10 cellular contexts compared by ENCODE assay signal in the genomic region with DNA sequence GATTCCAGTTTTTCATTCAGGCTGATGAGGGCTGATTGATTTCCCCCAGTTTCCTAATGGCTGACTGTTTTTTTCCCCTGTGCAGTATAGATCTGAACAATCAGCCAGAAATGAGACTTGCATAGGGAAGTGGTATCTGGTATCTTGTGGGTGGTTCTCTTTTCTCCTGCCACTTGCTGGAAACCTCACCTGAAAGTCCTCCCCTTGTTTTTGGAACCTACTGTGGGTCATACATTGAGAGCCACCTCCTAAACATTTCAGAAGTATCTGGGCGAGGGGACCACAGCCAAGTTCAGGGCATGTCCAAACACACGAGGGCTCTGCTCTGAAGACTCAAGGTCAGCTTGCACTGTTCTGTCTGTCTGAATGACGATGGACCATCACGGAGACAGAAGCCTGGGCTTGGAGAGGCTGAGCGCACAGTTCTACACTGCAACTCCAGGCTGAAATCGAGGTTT. TPM values are rescaled to one million over a fixed set of nuclear protein-coding genes. Genes with fewer than 3 reads are reported as not detected.
DNase-seq lines count a peak whose midpoint lies in the region; ATAC-seq and TF ChIP-seq lines count a peak whose summit lies in the region.
"Had no signal": no experiment of that assay in that cellular context is flagged by ENCODE, and none has a peak within 500 bp of the region (broad histone marks: within the 10 kb centered on the region; RNA-seq: fewer than 3 reads in every experiment).

No MANE protein-coding gene starts in this region.

- no peak for DNase-seq in CD14-positive monocyte (ENCODE audit: low spot score)
- peak; percentile 36 to 53 for DNase-seq in activated T-cell treated with anti-CD3 and anti-CD28 coated beads, Interleukin-2, amount 50 U/mL, for 72 hours
- DNase-seq in NCI-H1105 (lab: John Stamatoyannopoulos, UW): no peak
- DNase-seq in NCI-H226: no peak
- no peak for DNase-seq in NK-92 (lab: John Stamatoyannopoulos, UW; ENCODE audit: unreplicated experiment)
- DNase-seq in WTC11 (ENCODE audit: low spot score): no peak
- DNase-seq: SK-N-SH, upper lobe of left lung had no signal

- peak; percentile 85 for ATAC-seq in GM18873 (IDR thresholded peaks at IDR 0.05; ENCODE audit: low FRiP score, unreplicated experiment)
- peak; percentile 74 for ATAC-seq in HG02938 (IDR thresholded peaks at IDR 0.05; ENCODE audit: unreplicated experiment)
- ATAC-seq in activated T-cell treated with anti-CD3 and anti-CD28 coated beads, Interleukin-2, amount 50 U/mL, for 72 hours (replicated peaks in 1 of 2): peak; percentile 65 to 75
- no peak for ATAC-seq in WTC11

- CTCF ChIA-PET in WTC11 (lab: Charles Lee): no interaction called here

- peaks cover 29% of the 10 kb centered on the region for H3K4me1 Mint-ChIP-seq in CD14-positive monocyte
- peaks cover 79% of the 10 kb centered on the region for H3K4me1 Mint-ChIP-seq in activated T-cell treated with anti-CD3 and anti-CD28 coated beads, Interleukin-2, amount 50 U/mL, for 72 hours (ENCODE audit: low read depth)
- H3K4me1 Mint-ChIP-seq in WTC11: peaks cover 38% of the 10 kb centered on the region

- intact Hi-C loops in CD14-positive monocyte (cut with micrococcal nuclease): loop anchor here in 1 of 2 donors (10.0 kb wide), 1 partner anchor 75 kb away; no protein-coding TSS in a partner anchor

- peak overlapping the region in 5 of 7 donors; percentile 6 to 81 (median 45) for H3K27ac Mint-ChIP-seq in CD14-positive monocyte
- H3K27ac Mint-ChIP-seq in activated T-cell treated with anti-CD3 and anti-CD28 coated beads, Interleukin-2, amount 50 U/mL, for 72 hours: peak overlapping the region; percentile 71
- H3K27ac Mint-ChIP-seq in WTC11: no peak overlapping the region; the same call in 1 of the 2 replicates

- POLR2A ChIA-PET in WTC11 (lab: Charles Lee): no interaction called here

- no peaks in the 10 kb centered on the region for H3K36me3 Mint-ChIP-seq in CD14-positive monocyte
- H3K36me3 Mint-ChIP-seq in activated T-cell treated with anti-CD3 and anti-CD28 coated beads, Interleukin-2, amount 50 U/mL, for 72 hours (ENCODE audit: insufficient read depth in 2 of 2): peaks cover 0 to 3% of the 10 kb centered on the region in 2 donors
- H3K36me3 Mint-ChIP-seq in WTC11: no peaks in the 10 kb centered on the region

- TF ChIP-seq CTCF in CD14-positive monocyte (IDR thresholded peaks at IDR 0.05) (no peak), WTC11 (IDR thresholded peaks at IDR 0.05) (no peak)

- peaks cover 0 to 5% (median 0%) of the 10 kb centered on the region in 7 donors for H3K9me3 Mint-ChIP-seq in CD14-positive monocyte
- H3K9me3 Mint-ChIP-seq in activated T-cell treated with anti-CD3 and anti-CD28 coated beads, Interleukin-2, amount 50 U/mL, for 72 hours: peaks cover 0 to 3% of the 10 kb centered on the region in 2 donors
- H3K9me3 Mint-ChIP-seq in WTC11: no peaks in the 10 kb centered on the region

- H3K4me3 Mint-ChIP-seq in CD14-positive monocyte (peak overlapping the region in 1 of 2 donors; percentile 31), WTC11 (no peak overlapping the region)
- H3K4me3 Mint-ChIP-seq in activated T-cell treated with anti-CD3 and anti-CD28 coated beads, Interleukin-2, amount 50 U/mL, for 72 hours: peak overlapping the region; percentile 46 to 59

- peaks cover 2 to 3% (median 2%) of the 10 kb centered on the region in 3 donors for H3K27me3 Mint-ChIP-seq in CD14-positive monocyte (ENCODE audit: low read depth in 3 of 3)
- H3K27me3 Mint-ChIP-seq in activated T-cell treated with anti-CD3 and anti-CD28 coated beads, Interleukin-2, amount 50 U/mL, for 72 hours (ENCODE audit: low read depth): peaks cover 21% of the 10 kb centered on the region
- no peaks in the 10 kb centered on the region; the same call in none of the 2 replicates for H3K27me3 Mint-ChIP-seq in WTC11 (ENCODE audit: low read depth)

TF ChIP-seq in WTC11, 78 proteins besides CTCF, POLR2A, EP300 and RAD21:
- TF ChIP-seq ZNF396 (CRISPR knock-in tag; IDR thresholded peaks at IDR 0.05; ENCODE audit: borderline replicate concordance): no peak
- TF ChIP-seq RELA (CRISPR knock-in tag; IDR thresholded peaks at IDR 0.05; ENCODE audit: borderline replicate concordance): no peak
- no peak for TF ChIP-seq NFYB (CRISPR knock-in tag; conservative IDR thresholded peaks at IDR 0.05; ENCODE audit: low read depth)
- no peak for TF ChIP-seq JUN (CRISPR knock-in tag; IDR thresholded peaks at IDR 0.05)
- TF ChIP-seq, protein P1, sequence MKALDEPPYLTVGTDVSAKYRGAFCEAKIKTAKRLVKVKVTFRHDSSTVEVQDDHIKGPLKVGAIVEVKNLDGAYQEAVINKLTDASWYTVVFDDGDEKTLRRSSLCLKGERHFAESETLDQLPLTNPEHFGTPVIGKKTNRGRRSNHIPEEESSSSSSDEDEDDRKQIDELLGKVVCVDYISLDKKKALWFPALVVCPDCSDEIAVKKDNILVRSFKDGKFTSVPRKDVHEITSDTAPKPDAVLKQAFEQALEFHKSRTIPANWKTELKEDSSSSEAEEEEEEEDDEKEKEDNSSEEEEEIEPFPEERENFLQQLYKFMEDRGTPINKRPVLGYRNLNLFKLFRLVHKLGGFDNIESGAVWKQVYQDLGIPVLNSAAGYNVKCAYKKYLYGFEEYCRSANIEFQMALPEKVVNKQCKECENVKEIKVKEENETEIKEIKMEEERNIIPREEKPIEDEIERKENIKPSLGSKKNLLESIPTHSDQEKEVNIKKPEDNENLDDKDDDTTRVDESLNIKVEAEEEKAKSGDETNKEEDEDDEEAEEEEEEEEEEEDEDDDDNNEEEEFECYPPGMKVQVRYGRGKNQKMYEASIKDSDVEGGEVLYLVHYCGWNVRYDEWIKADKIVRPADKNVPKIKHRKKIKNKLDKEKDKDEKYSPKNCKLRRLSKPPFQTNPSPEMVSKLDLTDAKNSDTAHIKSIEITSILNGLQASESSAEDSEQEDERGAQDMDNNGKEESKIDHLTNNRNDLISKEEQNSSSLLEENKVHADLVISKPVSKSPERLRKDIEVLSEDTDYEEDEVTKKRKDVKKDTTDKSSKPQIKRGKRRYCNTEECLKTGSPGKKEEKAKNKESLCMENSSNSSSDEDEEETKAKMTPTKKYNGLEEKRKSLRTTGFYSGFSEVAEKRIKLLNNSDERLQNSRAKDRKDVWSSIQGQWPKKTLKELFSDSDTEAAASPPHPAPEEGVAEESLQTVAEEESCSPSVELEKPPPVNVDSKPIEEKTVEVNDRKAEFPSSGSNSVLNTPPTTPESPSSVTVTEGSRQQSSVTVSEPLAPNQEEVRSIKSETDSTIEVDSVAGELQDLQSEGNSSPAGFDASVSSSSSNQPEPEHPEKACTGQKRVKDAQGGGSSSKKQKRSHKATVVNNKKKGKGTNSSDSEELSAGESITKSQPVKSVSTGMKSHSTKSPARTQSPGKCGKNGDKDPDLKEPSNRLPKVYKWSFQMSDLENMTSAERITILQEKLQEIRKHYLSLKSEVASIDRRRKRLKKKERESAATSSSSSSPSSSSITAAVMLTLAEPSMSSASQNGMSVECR (CRISPR knock-in tag; IDR thresholded peaks at IDR 0.05; ENCODE audit: borderline replicate concordance): no peak
- TF ChIP-seq ZNF416 (CRISPR knock-in tag; IDR thresholded peaks at IDR 0.05): no peak
- TF ChIP-seq PRRX2 (CRISPR knock-in tag; IDR thresholded peaks at IDR 0.05): no peak
- no peak for TF ChIP-seq KAT7 (CRISPR knock-in tag; IDR thresholded peaks at IDR 0.05; ENCODE audit: borderline replicate concordance)
- TF ChIP-seq, protein P2, sequence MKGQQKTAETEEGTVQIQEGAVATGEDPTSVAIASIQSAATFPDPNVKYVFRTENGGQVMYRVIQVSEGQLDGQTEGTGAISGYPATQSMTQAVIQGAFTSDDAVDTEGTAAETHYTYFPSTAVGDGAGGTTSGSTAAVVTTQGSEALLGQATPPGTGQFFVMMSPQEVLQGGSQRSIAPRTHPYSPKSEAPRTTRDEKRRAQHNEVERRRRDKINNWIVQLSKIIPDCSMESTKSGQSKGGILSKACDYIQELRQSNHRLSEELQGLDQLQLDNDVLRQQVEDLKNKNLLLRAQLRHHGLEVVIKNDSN (CRISPR knock-in tag; IDR thresholded peaks at IDR 0.05): no peak
- no peak for TF ChIP-seq FOXK1 (CRISPR knock-in tag; IDR thresholded peaks at IDR 0.05)

RNA-seq across cellular contexts. Expression of a gene that starts 19.3 kb away (rescaled TPM):
- under 1 TPM; 0.16 to 0.52 TPM for polyA plus RNA-seq in CD14-positive monocyte
- total RNA-seq in activated T-cell treated with anti-CD3 and anti-CD28 coated beads, Interleukin-2, amount 50 U/mL, for 72 hours: 10 to 100 TPM; 12.7 to 18.5 TPM
- total RNA-seq in WTC11 (2021): 0.07 to 0.18 TPM (median 0.07 TPM) in 3 replicates

Comparison
In these comparisons a context has a peak if more than half of its experiments do, and no peak if none do; other contexts are left out.
1. DNase-seq: peak in activated T-cell treated with anti-CD3 and anti-CD28 coated beads, Interleukin-2, amount 50 U/mL, for 72 hours (2 of 2); none in CD14-positive monocyte (single experiment), NCI-H1105 (single experiment), NCI-H226 (single experiment), NK-92 (single experiment) and WTC11 (single experiment).
2. RNA of a gene that starts 19.3 kb away (total RNA-seq): 12.7 to 18.5 TPM in activated T-cell treated with anti-CD3 and anti-CD28 coated beads, Interleukin-2, amount 50 U/mL, for 72 hours; 0.07 to 0.18 TPM in WTC11; every median in the first group is over 10 times any median in the second.